Comparison of ENCODE assay signal across 26 cellular contexts in genomic region chr4:5968246-5968645, GRCh38. TPM values are rescaled to one million over a fixed set of nuclear protein-coding genes. Genes with fewer than 3 reads are reported as not detected.
"Had no signal": no experiment of that assay in that cellular context is flagged by ENCODE, and none has a peak within 500 bp of the region (broad histone marks: within the 10 kb centered on the region; RNA-seq: fewer than 3 reads in every experiment).

No MANE protein-coding gene starts in this region.

- H3K9me3 Mint-ChIP-seq: immature natural killer cell, neural crest cell, type B pancreatic cell had no signal

- ATAC-seq: gastrocnemius medialis; left cardiac atrium; naive thymus-derived CD4-positive, alpha-beta T cell had no signal

- H3K9me3 ChIP-seq: esophagus muscularis mucosa, gastrocnemius medialis, left ventricle myocardium inferior, ovary, right atrium auricular region, sigmoid colon, suprapubic skin, thyroid gland, uterus had no signal

- H3K4me1 Mint-ChIP-seq: immature natural killer cell; naive thymus-derived CD4-positive, alpha-beta T cell; neural crest cell had no signal

- H3K36me3 Mint-ChIP-seq: immature natural killer cell; naive thymus-derived CD4-positive, alpha-beta T cell; type B pancreatic cell had no signal

- DNase-seq: effector memory CD4-positive, alpha-beta T cell; gastrocnemius medialis; immature natural killer cell; left cardiac atrium; left ventricle myocardium inferior; mesenchymal stem cell; naive thymus-derived CD4-positive, alpha-beta T cell; nucleus accumbens; ovary; sigmoid colon; stimulated activated CD4-positive, alpha-beta T cell treated with anti-CD3 and anti-CD28 coated beads, Interleukin-12 subunit alpha, Interleukin-12 subunit beta, amount 100 ng/mL, for 4 hours; stimulated activated CD4-positive, alpha-beta T cell treated with anti-CD3 and anti-CD28 coated beads, Interleukin-2, amount 100 ng/mL, for 48 hours; stimulated activated naive CD4-positive, alpha-beta T cell treated with Interleukin-2 at 50 U/mL for 16 hours; thyroid gland; uterus had no signal

- H3K4me3 Mint-ChIP-seq: immature natural killer cell, neural crest cell, type B pancreatic cell had no signal

- H3K27ac Mint-ChIP-seq: immature natural killer cell; naive thymus-derived CD4-positive, alpha-beta T cell; type B pancreatic cell had no signal

- H3K4me3 ChIP-seq: esophagus muscularis mucosa, gastrocnemius medialis, left ventricle myocardium inferior, lung, ovary, right atrium auricular region, sigmoid colon, skin epidermis, suprapubic skin, thyroid gland, uterus had no signal

- H3K4me1 ChIP-seq: esophagus muscularis mucosa, gastrocnemius medialis, left ventricle myocardium inferior, right atrium auricular region, sigmoid colon, suprapubic skin, thyroid gland, uterus had no signal

- H3K36me3 ChIP-seq: esophagus muscularis mucosa, gastrocnemius medialis, left ventricle myocardium inferior, ovary, right atrium auricular region, sigmoid colon, suprapubic skin, thyroid gland, uterus had no signal

- FAIRE-seq: keratinocyte had no signal

- H3K27me3 ChIP-seq: ovary, right atrium auricular region, thyroid gland, uterus had no signal

- H3K27ac ChIP-seq: epithelial cell of prostate, esophagus muscularis mucosa, gastrocnemius medialis, left ventricle myocardium inferior, ovary, right atrium auricular region, sigmoid colon, skin epidermis, suprapubic skin, thyroid gland, uterus had no signal

RNA-seq across cellular contexts. Expression of gene C4orf50, which starts 50.0 kb away (rescaled TPM):
- total RNA-seq: fibroblast of villous mesenchyme, left ventricle myocardium inferior, posterior vena cava, right atrium auricular region, suprapubic skin had no signal
- polyA plus RNA-seq: keratinocyte; naive thymus-derived CD4-positive, alpha-beta T cell had no signal
